ENCODE assay signal across 18 cellular contexts in genomic region chr3:120645083-120645800, GRCh38. TPM values are rescaled to one million over a fixed set of nuclear protein-coding genes. Genes with fewer than 3 reads are reported as not detected.
A peak's percentile ranks its signal among the peaks of the same experiment; 100 is the strongest.
DNase-seq lines count a peak whose midpoint lies in the region; ATAC-seq and TF ChIP-seq lines count a peak whose summit lies in the region.
"Had no signal": no experiment of that assay in that cellular context is flagged by ENCODE, and none has a peak within 500 bp of the region (broad histone marks: within the 10 kb centered on the region; RNA-seq: fewer than 3 reads in every experiment).

No MANE protein-coding gene starts in this region.

- DNase-seq in G401 (ENCODE audit: low spot score) (peak; percentile 87), MV-4-11 (lab: John Stamatoyannopoulos, UW) (peak; percentile 20), choroid plexus epithelial cell (ENCODE audit: low read depth) (peak; percentile 34), occipital lobe (lab: John Stamatoyannopoulos, UW) (peak; percentile 47), colonic mucosa (no peak)
- no peak for DNase-seq in activated naive CD4-positive, alpha-beta T cell (lab: John Stamatoyannopoulos, UW)
- DNase-seq: activated CD4-positive, alpha-beta T cell treated with anti-CD3 and anti-CD28 coated beads, Interleukin-2, amount 10 ng/mL, durations not matched to agents 24 days and 14 days; activated T-cell treated with anti-CD3 and anti-CD28 coated beads, Interleukin-2, amount 50 U/mL, for 1 hour; CD4-positive, alpha-beta T cell; naive thymus-derived CD8-positive, alpha-beta T cell; NCI-H1930; NCI-H774; SHP77; stimulated activated CD4-positive, alpha-beta T cell treated with anti-CD3 and anti-CD28 coated beads, Interleukin-2, amount 100 ng/mL, for 24 hours; tibial artery had no signal

- no peaks in the 10 kb centered on the region for H3K4me1 ChIP-seq in colonic mucosa
- H3K4me1 ChIP-seq: tibial artery had no signal

- intact Hi-C loops in colonic mucosa (cut with DNase I), result no loop called here

- no peaks in the 10 kb centered on the region for H3K36me3 ChIP-seq in colonic mucosa
- H3K36me3 ChIP-seq: tibial artery had no signal

- no peak overlapping the region for H3K4me3 ChIP-seq in choroid plexus epithelial cell (ENCODE audit: low read depth, low read length)
- no peak overlapping the region for H3K4me3 ChIP-seq in colonic mucosa
- H3K4me3 ChIP-seq: tibial artery had no signal

- H3K9me3 ChIP-seq in colonic mucosa, result no peaks in the 10 kb centered on the region
- H3K9me3 ChIP-seq: tibial artery had no signal

- ATAC-seq in GM18858 (IDR thresholded peaks at IDR 0.05; ENCODE audit: unreplicated experiment), result no peak
- ATAC-seq: esophagus mucosa; left lobe of liver; naive thymus-derived CD8-positive, alpha-beta T cell had no signal

- TF ChIP-seq CTCF in choroid plexus epithelial cell (conservative IDR thresholded peaks at IDR 0.05; ENCODE audit: low read depth, low read length), result no peak
- TF ChIP-seq CTCF in colonic mucosa (IDR thresholded peaks at IDR 0.05), result no peak

- H3K27ac ChIP-seq in colonic mucosa, result no peak overlapping the region
- H3K27ac ChIP-seq: tibial artery had no signal

- H3K27me3 ChIP-seq in colonic mucosa, result no peaks in the 10 kb centered on the region
- H3K27me3 ChIP-seq: tibial artery had no signal

- in situ Hi-C loops in G401 (cut with HindIII; ENCODE audit: low sequenced_read_pairs), result no loop called here

- no peak overlapping the region for H3K9ac ChIP-seq in colonic mucosa (ENCODE audit: low read depth in 2 of 2, low read length in 2 of 2)

RNA-seq across cellular contexts. Expression of gene HGD, which starts 36.8 kb away (rescaled TPM):
- not detected in 2 replicates for total RNA-seq in G401 (2014; rRNA removed; shearing (Covaris generic))
- 1.1 TPM for total RNA-seq in occipital lobe
- total RNA-seq in colonic mucosa, result 10 to 100 TPM; 37.6 to 48.5 TPM
- total RNA-seq: esophagus mucosa had no signal

RNA-seq across cellular contexts. Expression of gene NDUFB4, which starts 49.1 kb away (rescaled TPM):
- 127 and 148 TPM in 2 replicates for total RNA-seq in G401 (2014; rRNA removed; shearing (Covaris generic))
- total RNA-seq in occipital lobe, result 34.6 TPM
- total RNA-seq in colonic mucosa, result 100 to 1,000 TPM; 183 to 192 TPM

Comparison
In these comparisons a context has a peak if more than half of its experiments do, and no peak if none do; other contexts are left out.
1. DNase-seq: peak in G401 (single experiment), MV-4-11 (single experiment), choroid plexus epithelial cell (single experiment) and occipital lobe (single experiment); none in colonic mucosa (single experiment) and activated naive CD4-positive, alpha-beta T cell (0 of 4).
2. RNA of gene HGD, which starts 36.8 kb away (total RNA-seq): 37.6 to 48.5 TPM in colonic mucosa; 1.1 TPM in occipital lobe (single experiment) and not detected in G401; every median in the first group is over 10 times any median in the second.